In genomic region chr9:15304620-15305019, GRCh38 we compare ENCODE assay signal across 11 cellular contexts. TPM values are rescaled to one million over a fixed set of nuclear protein-coding genes. Genes with fewer than 3 reads are reported as not detected.
DNase-seq lines count a peak whose midpoint lies in the region; ATAC-seq, FAIRE-seq and TF ChIP-seq lines count a peak whose summit lies in the region.
"Had no signal": no experiment of that assay in that cellular context is flagged by ENCODE, and none has a peak within 500 bp of the region (broad histone marks: within the 10 kb centered on the region; RNA-seq: fewer than 3 reads in every experiment).

No MANE protein-coding gene starts in this region.

- ATAC-seq in HG03342 (IDR thresholded peaks at IDR 0.05; ENCODE audit: unreplicated experiment): peak; percentile 47
- peak; percentile 8 for ATAC-seq in left lobe of liver
- no peak for ATAC-seq in WTC11
- no peak for ATAC-seq in HG03039 (IDR thresholded peaks at IDR 0.05; ENCODE audit: unreplicated experiment)

- H3K27ac Mint-ChIP-seq in WTC11: no peak overlapping the region

- POLR2A ChIA-PET in WTC11 (lab: Charles Lee): interaction anchor here (0.6 kb wide), 1 partner anchor 865 kb away, joined by 3 read pairs; no protein-coding TSS in a partner anchor

- H3K36me3 Mint-ChIP-seq in WTC11: peaks cover 3% of the 10 kb centered on the region

- H3K9me3 Mint-ChIP-seq in WTC11: no peaks in the 10 kb centered on the region

- TF ChIP-seq POLR2A in GM12892 (IDR thresholded peaks at IDR 0.05; ENCODE audit: low read depth, low read length): no peak
- TF ChIP-seq POLR2A in H54 (IDR thresholded peaks at IDR 0.05; ENCODE audit: low read depth, low read length): no peak

- DNase-seq in GM12892 (ENCODE audit: insufficient read length) (no peak), GM19239 (ENCODE audit: insufficient read length, low spot score) (peak; percentile 6), left lobe of liver (ENCODE audit: low spot score) (peak; percentile 70), WTC11 (ENCODE audit: low spot score) (no peak), epidermal melanocyte (ENCODE audit: insufficient read length, low spot score) (no peak), H54 (ENCODE audit: insufficient read length, low spot score) (no peak)
- DNase-seq: GOT3, kidney had no signal

- CTCF ChIA-PET in WTC11 (lab: Charles Lee): no interaction called here

- H3K27me3 Mint-ChIP-seq in WTC11 (ENCODE audit: low read depth): peaks cover 16% of the 10 kb centered on the region

- H3K4me3 Mint-ChIP-seq in WTC11: no peak overlapping the region

- H3K4me1 Mint-ChIP-seq in WTC11: peaks cover 23% of the 10 kb centered on the region

- no peak for TF ChIP-seq CTCF in WTC11 (IDR thresholded peaks at IDR 0.05)

- FAIRE-seq in GM12892 (lab: Jason Lieb, UNC) (peak; percentile 90), GM19239 (lab: Jason Lieb, UNC) (no peak), H54 (lab: Jason Lieb, UNC) (no peak)
- FAIRE-seq: G401.6, kidney had no signal

TF ChIP-seq in WTC11, 78 proteins besides CTCF, POLR2A, EP300 and RAD21:
- TF ChIP-seq, protein P1, sequence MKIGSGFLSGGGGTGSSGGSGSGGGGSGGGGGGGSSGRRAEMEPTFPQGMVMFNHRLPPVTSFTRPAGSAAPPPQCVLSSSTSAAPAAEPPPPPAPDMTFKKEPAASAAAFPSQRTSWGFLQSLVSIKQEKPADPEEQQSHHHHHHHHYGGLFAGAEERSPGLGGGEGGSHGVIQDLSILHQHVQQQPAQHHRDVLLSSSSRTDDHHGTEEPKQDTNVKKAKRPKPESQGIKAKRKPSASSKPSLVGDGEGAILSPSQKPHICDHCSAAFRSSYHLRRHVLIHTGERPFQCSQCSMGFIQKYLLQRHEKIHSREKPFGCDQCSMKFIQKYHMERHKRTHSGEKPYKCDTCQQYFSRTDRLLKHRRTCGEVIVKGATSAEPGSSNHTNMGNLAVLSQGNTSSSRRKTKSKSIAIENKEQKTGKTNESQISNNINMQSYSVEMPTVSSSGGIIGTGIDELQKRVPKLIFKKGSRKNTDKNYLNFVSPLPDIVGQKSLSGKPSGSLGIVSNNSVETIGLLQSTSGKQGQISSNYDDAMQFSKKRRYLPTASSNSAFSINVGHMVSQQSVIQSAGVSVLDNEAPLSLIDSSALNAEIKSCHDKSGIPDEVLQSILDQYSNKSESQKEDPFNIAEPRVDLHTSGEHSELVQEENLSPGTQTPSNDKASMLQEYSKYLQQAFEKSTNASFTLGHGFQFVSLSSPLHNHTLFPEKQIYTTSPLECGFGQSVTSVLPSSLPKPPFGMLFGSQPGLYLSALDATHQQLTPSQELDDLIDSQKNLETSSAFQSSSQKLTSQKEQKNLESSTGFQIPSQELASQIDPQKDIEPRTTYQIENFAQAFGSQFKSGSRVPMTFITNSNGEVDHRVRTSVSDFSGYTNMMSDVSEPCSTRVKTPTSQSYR (CRISPR knock-in tag; IDR thresholded peaks at IDR 0.05): no peak
- TF ChIP-seq ARID4B (CRISPR knock-in tag; IDR thresholded peaks at IDR 0.05; ENCODE audit: borderline replicate concordance) (no peak), SMAD3 (CRISPR knock-in tag; IDR thresholded peaks at IDR 0.05; ENCODE audit: borderline replicate concordance) (no peak), TEAD4 (CRISPR knock-in tag; IDR thresholded peaks at IDR 0.05) (no peak), ZNF671 (CRISPR knock-in tag; IDR thresholded peaks at IDR 0.05) (no peak), HMGXB4 (CRISPR knock-in tag; IDR thresholded peaks at IDR 0.05) (no peak), NFYB (CRISPR knock-in tag; conservative IDR thresholded peaks at IDR 0.05; ENCODE audit: low read depth) (no peak)
- TF ChIP-seq, protein P2, sequence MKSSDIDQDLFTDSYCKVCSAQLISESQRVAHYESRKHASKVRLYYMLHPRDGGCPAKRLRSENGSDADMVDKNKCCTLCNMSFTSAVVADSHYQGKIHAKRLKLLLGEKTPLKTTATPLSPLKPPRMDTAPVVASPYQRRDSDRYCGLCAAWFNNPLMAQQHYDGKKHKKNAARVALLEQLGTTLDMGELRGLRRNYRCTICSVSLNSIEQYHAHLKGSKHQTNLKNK (CRISPR knock-in tag; IDR thresholded peaks at IDR 0.05): no peak
- TF ChIP-seq, protein P3, sequence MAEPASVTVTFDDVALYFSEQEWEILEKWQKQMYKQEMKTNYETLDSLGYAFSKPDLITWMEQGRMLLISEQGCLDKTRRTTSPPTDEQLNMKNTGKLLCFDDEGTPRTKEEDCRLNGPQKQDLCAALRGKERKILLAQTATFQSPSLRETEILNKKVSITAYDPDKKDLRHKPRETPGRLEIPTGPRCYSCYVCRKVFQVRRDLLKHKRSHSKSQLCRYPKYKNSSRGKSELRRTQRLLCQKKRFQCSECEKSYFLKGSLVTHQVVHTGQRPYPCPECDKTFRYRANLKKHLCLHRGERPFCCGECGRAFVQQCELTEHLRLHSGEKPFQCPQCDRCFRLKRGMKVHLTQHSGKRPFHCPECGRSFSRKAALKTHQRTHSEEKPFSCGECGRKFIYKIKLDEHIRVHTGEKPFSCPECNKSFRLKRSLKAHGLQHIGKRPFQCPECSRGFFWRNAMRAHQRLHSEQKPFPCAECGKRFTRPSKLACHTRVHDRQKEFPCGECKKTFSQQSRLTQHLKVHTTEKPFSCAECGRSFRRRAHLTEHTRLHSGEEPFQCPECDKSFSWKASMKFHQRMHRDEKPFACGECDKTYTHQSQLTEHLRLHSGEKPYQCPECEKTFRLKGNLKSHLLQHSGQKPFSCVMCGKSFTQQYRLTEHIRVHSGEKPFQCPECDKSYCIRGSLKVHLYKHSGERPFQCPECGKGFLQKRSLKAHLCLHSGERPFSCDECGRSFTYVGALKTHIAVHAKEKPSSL (CRISPR knock-in tag; conservative IDR thresholded peaks at IDR 0.05): no peak

RNA-seq across cellular contexts. Expression of gene TTC39B, which starts 2.4 kb away (rescaled TPM):
- polyA plus RNA-seq in GM12892 (2012; ENCODE audit: missing spikeins): 1.6 TPM
- total RNA-seq in left lobe of liver (7.1 TPM), WTC11 (2021) (12.3 to 13.9 TPM (median 12.5 TPM) in 3 replicates)

Comparison
In these comparisons a context has a peak if more than half of its experiments do, and no peak if none do; other contexts are left out.
1. DNase-seq: peak in GM19239 (single experiment) and left lobe of liver (single experiment); none in GM12892 (single experiment), WTC11 (single experiment), epidermal melanocyte (single experiment) and H54 (single experiment).
2. ATAC-seq: peak in HG03342 (single experiment) and left lobe of liver (single experiment); none in WTC11 (single experiment) and HG03039 (single experiment).